13 cellular contexts compared by ENCODE assay signal in genomic region chr22:44408227-44409192, GRCh38.
DNase-seq lines count a peak whose midpoint lies in the region; ATAC-seq and TF ChIP-seq lines count a peak whose summit lies in the region.
"Had no signal": no experiment of that assay in that cellular context is flagged by ENCODE, and none has a peak within 500 bp of the region (broad histone marks: within the 10 kb centered on the region; RNA-seq: fewer than 3 reads in every experiment).

No MANE protein-coding gene starts in this region.

- H3K36me3 ChIP-seq in heart right ventricle (no peaks in the 10 kb centered on the region), lower lobe of right lung (no peaks in the 10 kb centered on the region)
- H3K36me3 ChIP-seq: BLaER1 treated with 17β-estradiol and CSF1 and Interleukin-3, amounts not matched to agents 10 nM and 100 nM; SJSA1 had no signal

- no peak for TF ChIP-seq CTCF in heart right ventricle (IDR thresholded peaks at IDR 0.05)
- TF ChIP-seq CTCF in lower lobe of right lung (IDR thresholded peaks at IDR 0.05) = no peak
- no peak for TF ChIP-seq CTCF in foreskin keratinocyte (conservative IDR thresholded peaks at IDR 0.05)

- H3K4me1 ChIP-seq in heart right ventricle = peaks cover 0 to 37% (median 5%) of the 10 kb centered on the region in 9 donors
- H3K4me1 ChIP-seq in lower lobe of right lung = no peaks in the 10 kb centered on the region
- no peaks in the 10 kb centered on the region for H3K4me1 ChIP-seq in foreskin keratinocyte
- H3K4me1 ChIP-seq: A549; BLaER1 treated with 17β-estradiol and CSF1 and Interleukin-3, amounts not matched to agents 10 nM and 100 nM; SJSA1 had no signal

- 70 to 77% methylated on average over 25 of the region's 25 CpGs for WGBS in heart right ventricle, 2 donors

- intact Hi-C loops in heart right ventricle (cut with DNase I) = no loop called here
- intact Hi-C loops in Right ventricle myocardium inferior (cut with DNase I) = no loop called here
- intact Hi-C loops in lower lobe of right lung (cut with DNase I) = no loop called here
- intact Hi-C loops in posterior vena cava (cut with DNase I) = no loop called here
- intact Hi-C loops in head of caudate nucleus (cut with DNase I) = no loop called here

- H3K4me3 ChIP-seq in heart right ventricle = no peak overlapping the region
- no peak overlapping the region for H3K4me3 ChIP-seq in lower lobe of right lung
- H3K4me3 ChIP-seq: A549; BLaER1 treated with 17β-estradiol and CSF1 and Interleukin-3, amounts not matched to agents 10 nM and 100 nM; SJSA1 had no signal

- DNase-seq in heart right ventricle (no peak), Right ventricle myocardium inferior (ENCODE audit: missing footprints) (no peak), lower lobe of right lung (peak; percentile 32), posterior vena cava (ENCODE audit: low spot score) (peak; percentile 48), NCI-H146 (lab: John Stamatoyannopoulos, UW) (no peak), head of caudate nucleus (no peak), foreskin keratinocyte (no peak)
- DNase-seq: NCI-H1105 treated with DMSO at 0.1 percent for 48 hours, NCI-H187, NCI-H345 had no signal

- H3K27ac ChIP-seq in heart right ventricle (no peak overlapping the region), lower lobe of right lung (no peak overlapping the region), foreskin keratinocyte (no peak overlapping the region)
- H3K27ac ChIP-seq: A549; BLaER1 treated with 17β-estradiol and CSF1 and Interleukin-3, amounts not matched to agents 10 nM and 100 nM; SJSA1 had no signal

- H3K27me3 ChIP-seq in heart right ventricle (no peaks in the 10 kb centered on the region), lower lobe of right lung (ENCODE audit: low read depth) (peaks cover 14% of the 10 kb centered on the region), foreskin keratinocyte (peaks cover 37% of the 10 kb centered on the region)
- H3K27me3 ChIP-seq: BLaER1 treated with 17β-estradiol and CSF1 and Interleukin-3, amounts not matched to agents 10 nM and 100 nM; SJSA1 had no signal

- peak in 5 of 8 donors; percentile 6 to 55 (median 32) for ATAC-seq in heart right ventricle
- ATAC-seq in Right ventricle myocardium inferior = no peak
- no peak for ATAC-seq in lower lobe of right lung
- ATAC-seq in foreskin keratinocyte = no peak
- ATAC-seq: A549 had no signal

- H3K9me3 ChIP-seq in heart right ventricle (no peaks in the 10 kb centered on the region), lower lobe of right lung (no peaks in the 10 kb centered on the region)
- H3K9me3 ChIP-seq: A549; BLaER1 treated with 17β-estradiol and CSF1 and Interleukin-3, amounts not matched to agents 10 nM and 100 nM; SJSA1 had no signal

Comparison
In these comparisons a context has a peak if more than half of its experiments do, and no peak if none do; other contexts are left out.
1. ATAC-seq: peak in heart right ventricle (5 of 8); none in Right ventricle myocardium inferior (single experiment), lower lobe of right lung (0 of 2) and foreskin keratinocyte (single experiment).
2. DNase-seq: peak in lower lobe of right lung (single experiment) and posterior vena cava (single experiment); none in heart right ventricle (0 of 2), Right ventricle myocardium inferior (single experiment), NCI-H146 (single experiment), head of caudate nucleus (0 of 42) and foreskin keratinocyte (0 of 2).